ENCODE assay signal across 29 cellular contexts in genomic region chr1:52305417-52306226, GRCh38.
"Had no signal": no experiment of that assay in that cellular context is flagged by ENCODE, and none has a peak within 500 bp of the region (broad histone marks: within the 10 kb centered on the region; RNA-seq: fewer than 3 reads in every experiment).

No MANE protein-coding gene starts in this region.

- H3K36me3 ChIP-seq: colonic mucosa, thoracic aorta had no signal

- ATAC-seq: activated naive CD4-positive, alpha-beta T cell treated with anti-CD3 and anti-CD28 coated beads, Interleukin-2, amount 50 U/mL, for 72 hours; activated T-cell treated with anti-CD3 and anti-CD28 coated beads, Interleukin-2, amount 50 U/mL, for 72 hours; gastrocnemius medialis; left lobe of liver; sciatic nerve; stimulated activated effector memory CD8-positive, alpha-beta T cell treated with anti-CD3 and anti-CD28 coated beads, Interleukin-12 subunit alpha, Interleukin-12 subunit beta, amount 100 ng/mL, for 72 hours; T-helper 17 cell; WTC11 had no signal

- H3K4me1 ChIP-seq: colonic mucosa, gastrocnemius medialis, vagina had no signal

- H3K9me3 ChIP-seq: colonic mucosa, gastrocnemius medialis, thoracic aorta, vagina had no signal

- DNase-seq: activated CD4-positive, alpha-beta T cell treated with anti-CD3 and anti-CD28 coated beads for 1 hour; activated CD4-positive, alpha-beta T cell treated with anti-CD3 and anti-CD28 coated beads, Interleukin-2, amount 50 U/mL, for 1 hour; activated CD8-positive, alpha-beta T cell treated with anti-CD3 and anti-CD28 coated beads, Interleukin-2, amount 10 ng/mL, durations not matched to agents 7 days and 5 days; activated naive CD4-positive, alpha-beta T cell; activated T-cell treated with anti-CD3 and anti-CD28 coated beads for 4 hours; activated T-cell treated with anti-CD3 and anti-CD28 coated beads, Interleukin-2, amount 50 U/mL, for 72 hours; cerebellar nuclear complex; colonic mucosa; effector CD8-positive, alpha-beta T cell; gastrocnemius medialis; glutamatergic neuron; hypothalamus; immature natural killer cell; mammary epithelial cell; stimulated activated CD4-positive, alpha-beta T cell treated with anti-CD3 and anti-CD28 coated beads, Interleukin-12 subunit alpha, Interleukin-12 subunit beta, amount 100 ng/mL, for 4 hours; stimulated activated CD4-positive, alpha-beta T cell treated with anti-CD3 and anti-CD28 coated beads, Interleukin-4, amount 100 ng/mL, for 1 hour; T-helper 17 cell; T1000 had no signal

- H3K4me3 ChIP-seq: colonic mucosa, gastrocnemius medialis, skin epidermis, thoracic aorta, vagina had no signal

- FAIRE-seq: bronchial epithelial cell, endometrium had no signal

- H3K27me3 ChIP-seq: colonic mucosa, gastrocnemius medialis, vagina had no signal

- H3K27ac ChIP-seq: colonic mucosa, epithelial cell of prostate, gastrocnemius medialis, skin epidermis, thoracic aorta, vagina had no signal
